Comparison of ENCODE assay signal across 1 cellular context in genomic region chr3:5187152-5187919, GRCh38.
TF ChIP-seq lines count a peak whose summit lies in the region.

TSS of gene EDEM1 (plus strand) at chr3:5187707. CDS start at chr3:5187806, 99 bp downstream.

TF ChIP-seq in HepG2, 621 proteins besides CTCF, POLR2A, EP300 and RAD21 (continued from another document and continues in another):
- 0 out of 2 replicates have a peak, but pooled peaks have one; percentile 11 for TF ChIP-seq MLX (CRISPR knock-in tag; IDR thresholded peaks at IDR 0.05)
- TF ChIP-seq ZNF839 (CRISPR knock-in tag; IDR thresholded peaks at IDR 0.05; ENCODE audit: borderline replicate concordance) = no peak
- no peak for TF ChIP-seq U2AF2 (IDR thresholded peaks at IDR 0.05; ENCODE audit: low read depth, low read length)
- TF ChIP-seq TRAFD1 (CRISPR knock-in tag; IDR thresholded peaks at IDR 0.05; ENCODE audit: borderline replicate concordance) = no peak
- TF ChIP-seq POGK (CRISPR knock-in tag; conservative IDR thresholded peaks at IDR 0.05) = peak; percentile 40; the same call in 1 of the 2 replicates
- 0 out of 2 replicates have a peak, but pooled peaks have one; percentile 38 for TF ChIP-seq MIXL1 (CRISPR knock-in tag; IDR thresholded peaks at IDR 0.05)
- TF ChIP-seq ZNF713 (CRISPR knock-in tag; IDR thresholded peaks at IDR 0.05) = no peak
- TF ChIP-seq GATAD2A (CRISPR knock-in tag; IDR thresholded peaks at IDR 0.05) = peak; percentile 42; the same call in 1 of the 2 replicates
- no peak for TF ChIP-seq MTA3 (CRISPR knock-in tag; IDR thresholded peaks at IDR 0.05)
- TF ChIP-seq ATF1 (CRISPR knock-in tag; IDR thresholded peaks at IDR 0.05) = no peak
- no peak for TF ChIP-seq NFAT5 (CRISPR knock-in tag; IDR thresholded peaks at IDR 0.05)
- TF ChIP-seq ZNF407 (CRISPR knock-in tag; IDR thresholded peaks at IDR 0.05; ENCODE audit: not compliant biosample characterization) = no peak
- TF ChIP-seq FUBP1 (CRISPR knock-in tag; IDR thresholded peaks at IDR 0.05; ENCODE audit: borderline replicate concordance) = no peak
- TF ChIP-seq MXD3 (CRISPR knock-in tag; IDR thresholded peaks at IDR 0.05) = peak; percentile 39; the same call in 1 of the 2 replicates
- TF ChIP-seq XBP1 (CRISPR knock-in tag; IDR thresholded peaks at IDR 0.05) = 0 out of 2 replicates have a peak, but pooled peaks have one; percentile 55
- no peak for TF ChIP-seq BRCA1 (CRISPR knock-in tag; IDR thresholded peaks at IDR 0.05)
- TF ChIP-seq ZNF460 (CRISPR knock-in tag; IDR thresholded peaks at IDR 0.05; ENCODE audit: borderline replicate concordance) = no peak
- TF ChIP-seq ZNF362 (CRISPR knock-in tag; IDR thresholded peaks at IDR 0.05; ENCODE audit: borderline replicate concordance) = no peak
- TF ChIP-seq ZNF343 (CRISPR knock-in tag; IDR thresholded peaks at IDR 0.05) = peak; percentile 8; the same call in 1 of the 2 replicates
- TF ChIP-seq ERF (CRISPR knock-in tag; IDR thresholded peaks at IDR 0.05) = no peak; the same call in 1 of the 2 replicates
- no peak; the same call in 1 of the 2 replicates for TF ChIP-seq ZFP37 (CRISPR knock-in tag; IDR thresholded peaks at IDR 0.05; ENCODE audit: borderline replicate concordance)
- TF ChIP-seq IRF9 (CRISPR knock-in tag; IDR thresholded peaks at IDR 0.05; ENCODE audit: borderline replicate concordance) = no peak
- no peak for TF ChIP-seq FOXA1 (IDR thresholded peaks at IDR 0.05)
- TF ChIP-seq FOXA1 (CRISPR knock-in tag; IDR thresholded peaks at IDR 0.05) = no peak
- TF ChIP-seq ZNF451 (CRISPR knock-in tag; IDR thresholded peaks at IDR 0.05) = no peak
- 0 out of 2 replicates have a peak, but pooled peaks have one; percentile 47 for TF ChIP-seq ATF7-NPFF (CRISPR knock-in tag; IDR thresholded peaks at IDR 0.05; ENCODE audit: low read depth)
- no peak; the same call in 1 of the 2 replicates for TF ChIP-seq ZSCAN20 (CRISPR knock-in tag; IDR thresholded peaks at IDR 0.05; ENCODE audit: borderline replicate concordance)
- TF ChIP-seq ZNF24 (IDR thresholded peaks at IDR 0.05) = no peak
- no peak for TF ChIP-seq ZNF280B (CRISPR knock-in tag; IDR thresholded peaks at IDR 0.05; ENCODE audit: borderline replicate concordance)
- no peak for TF ChIP-seq ZNF75D (CRISPR knock-in tag; IDR thresholded peaks at IDR 0.05; ENCODE audit: borderline replicate concordance)
